18 cellular contexts compared by ENCODE assay signal in the genomic region with DNA sequence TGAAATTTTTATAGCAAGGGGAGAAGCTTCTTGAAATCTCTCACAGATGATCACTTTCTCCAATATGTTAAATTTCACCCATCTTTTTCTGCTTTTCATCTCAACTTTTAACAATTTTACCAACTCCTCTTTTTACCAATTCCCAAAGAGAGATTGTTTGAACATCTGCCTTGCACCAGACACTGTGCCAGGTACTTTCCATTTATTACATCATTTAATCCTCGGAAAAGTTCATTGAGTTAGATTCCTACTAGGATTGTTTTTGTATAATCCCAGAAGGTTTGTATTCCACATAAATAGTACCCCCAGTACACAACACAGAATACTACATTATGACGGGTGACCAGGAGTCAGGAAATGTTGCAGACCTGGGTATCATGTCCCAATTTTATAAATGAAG.
"Had no signal": no experiment of that assay in that cellular context is flagged by ENCODE, and none has a peak within 500 bp of the region (broad histone marks: within the 10 kb centered on the region; RNA-seq: fewer than 3 reads in every experiment).

No MANE protein-coding gene starts in this region.

- H3K27ac ChIP-seq: RWPE1 had no signal

- H3K9ac ChIP-seq: SK-N-SH had no signal

- H3K4me2 ChIP-seq: SK-N-SH had no signal

- H3K9me2 ChIP-seq: SK-N-SH had no signal

- DNase-seq: KBM-7, NCI-H1092, NCI-H1105 treated with DMSO at 0.1 percent for 48 hours, NCI-H1417 treated with DMSO at 0.1 percent for 48 hours, NCI-H146, NCI-H1694 treated with DMSO at 0.1 percent for 48 hours, NCI-H1930, NCI-H2081, NCI-H2107, NCI-H2227 treated with DMSO at 0.1 percent for 48 hours, NCI-H524, NCI-H526 treated with DMSO at 0.1 percent for 48 hours, NCI-H774, PC-3, SHP77, SK-N-SH had no signal

- ATAC-seq: Panc1, PC-3 had no signal
